Comparison of ENCODE assay signal across 9 cellular contexts in genomic region chr2:158011055-158011771, GRCh38.
DNase-seq lines count a peak whose midpoint lies in the region; ATAC-seq and TF ChIP-seq lines count a peak whose summit lies in the region.
"Had no signal": no experiment of that assay in that cellular context is flagged by ENCODE, and none has a peak within 500 bp of the region (broad histone marks: within the 10 kb centered on the region; RNA-seq: fewer than 3 reads in every experiment).

No MANE protein-coding gene starts in this region.

- H3K27me3 Mint-ChIP-seq in activated CD4-positive, alpha-beta T cell treated with anti-CD3 and anti-CD28 coated beads for 36 hours: peaks cover 6% of the 10 kb centered on the region
- H3K27me3 Mint-ChIP-seq in activated CD4-positive, alpha-beta T cell treated with anti-CD3 and anti-CD28 coated beads, Interleukin-2, amount 10 ng/mL, durations not matched to agents 7 days and 5 days: no peaks in the 10 kb centered on the region

- intact Hi-C loops in activated CD4-positive, alpha-beta T cell treated with anti-CD3 and anti-CD28 coated beads for 36 hours (cut with DNase I, micrococcal nuclease): loop anchor here in 1 of 2 experiments (2.0 kb wide), 2 partner anchors 110 to 384 kb away; no protein-coding TSS in a partner anchor
- intact Hi-C loops in PC-3 (cut with micrococcal nuclease): loop anchor here (2.0 to 5.0 kb wide), 4 partner anchors 134 to 499 kb away; partner anchors contain the start of genes ACVR1 and ACVR1C

- H3K27ac Mint-ChIP-seq in activated CD4-positive, alpha-beta T cell treated with anti-CD3 and anti-CD28 coated beads for 36 hours: no peak overlapping the region
- no peak overlapping the region for H3K27ac Mint-ChIP-seq in activated CD4-positive, alpha-beta T cell treated with anti-CD3 and anti-CD28 coated beads, Interleukin-2, amount 10 ng/mL, durations not matched to agents 7 days and 5 days

- no peaks in the 10 kb centered on the region for H3K36me3 Mint-ChIP-seq in activated CD4-positive, alpha-beta T cell treated with anti-CD3 and anti-CD28 coated beads for 36 hours (ENCODE audit: low read depth)
- H3K36me3 Mint-ChIP-seq in activated CD4-positive, alpha-beta T cell treated with anti-CD3 and anti-CD28 coated beads, Interleukin-2, amount 10 ng/mL, durations not matched to agents 7 days and 5 days (ENCODE audit: low read depth): no peaks in the 10 kb centered on the region

- H2AFZ ChIP-seq in PC-3 (ENCODE audit: low read length): peak overlapping the region; percentile 71
- peak overlapping the region; percentile 4 for H2AFZ ChIP-seq in smooth muscle cell (ENCODE audit: low read depth)

- H3K4me1 ChIP-seq in PC-3 (ENCODE audit: insufficient read depth, low read length) (peaks cover 23% of the 10 kb centered on the region), smooth muscle cell (ENCODE audit: low read depth) (peaks cover 15% of the 10 kb centered on the region)

- DNase-seq in activated CD4-positive, alpha-beta T cell treated with anti-CD3 and anti-CD28 coated beads for 36 hours: peak; percentile 13
- DNase-seq in activated CD4-positive, alpha-beta T cell treated with anti-CD3 and anti-CD28 coated beads, Interleukin-2, amount 10 ng/mL, durations not matched to agents 7 days and 5 days: no peak
- peak; percentile 90 for DNase-seq in PC-3
- DNase-seq in epithelial cell of prostate (ENCODE audit: low read depth, low spot score): peak; percentile 90
- DNase-seq in smooth muscle cell (lab: John Stamatoyannopoulos, UW; ENCODE audit: unreplicated experiment): no peak
- no peak for DNase-seq in SW 1271 (lab: John Stamatoyannopoulos, UW)

- CTCF ChIA-PET in activated CD4-positive, alpha-beta T cell treated with anti-CD3 and anti-CD28 coated beads for 36 hours (lab: Charles Lee): interaction anchor here (0.6 to 4.6 kb wide), 20 partner anchors 10 to 709 kb away, joined by 3 to 29 read pairs (median 4); partner anchors contain the start of gene ACVR1
- CTCF ChIA-PET in activated CD4-positive, alpha-beta T cell treated with anti-CD3 and anti-CD28 coated beads, Interleukin-2, amount 10 ng/mL, durations not matched to agents 7 days and 5 days (lab: Charles Lee): interaction anchor here (0.6 to 1.4 kb wide), 4 partner anchors 110 to 718 kb away, joined by 3 to 8 read pairs (median 4); partner anchors contain the start of gene ACVR1C
- CTCF ChIA-PET in PC-3 (lab: Charles Lee): interaction anchor here (0.6 to 1.1 kb wide), 6 partner anchors 9 to 251 kb away, joined by 3 to 7 read pairs (median 3); no protein-coding TSS in a partner anchor

- H3K4me1 Mint-ChIP-seq in activated CD4-positive, alpha-beta T cell treated with anti-CD3 and anti-CD28 coated beads for 36 hours: peaks cover 29% of the 10 kb centered on the region
- H3K4me1 Mint-ChIP-seq in activated CD4-positive, alpha-beta T cell treated with anti-CD3 and anti-CD28 coated beads, Interleukin-2, amount 10 ng/mL, durations not matched to agents 7 days and 5 days: peaks cover 32% of the 10 kb centered on the region

- WGBS in smooth muscle cell (ENCODE audit: low lambda C conversion rate): 45% methylated on average over 5 of the region's 5 CpGs

- H3K27me3 ChIP-seq in PC-3 (ENCODE audit: low read length): no peaks in the 10 kb centered on the region
- H3K27me3 ChIP-seq in smooth muscle cell (ENCODE audit: low read depth): no peaks in the 10 kb centered on the region

- peak; percentile 60 for ATAC-seq in activated CD4-positive, alpha-beta T cell treated with anti-CD3 and anti-CD28 coated beads for 36 hours
- ATAC-seq in PC-3 (peak; percentile 72), HG03469 (IDR thresholded peaks at IDR 0.05; ENCODE audit: unreplicated experiment) (no peak), GM19324 (IDR thresholded peaks at IDR 0.05; ENCODE audit: low FRiP score, unreplicated experiment) (no peak)

- no TSS peak for BruUV-seq in PC-3 (replicated peaks; lab: Mats Ljungman, UMichigan)

- POLR2A ChIA-PET in activated CD4-positive, alpha-beta T cell treated with anti-CD3 and anti-CD28 coated beads for 36 hours (lab: Charles Lee): no interaction called here
- POLR2A ChIA-PET in activated CD4-positive, alpha-beta T cell treated with anti-CD3 and anti-CD28 coated beads, Interleukin-2, amount 10 ng/mL, durations not matched to agents 7 days and 5 days (lab: Charles Lee): interaction anchor here (0.5 to 0.6 kb wide), 3 partner anchors 172 to 574 kb away, joined by 3 to 6 read pairs (median 3); no protein-coding TSS in a partner anchor
- POLR2A ChIA-PET in PC-3 (lab: Charles Lee; ENCODE audit: unreplicated experiment): no interaction called here

- H3K36me3 ChIP-seq in PC-3 (ENCODE audit: low read depth, low read length): no peaks in the 10 kb centered on the region
- H3K36me3 ChIP-seq in smooth muscle cell (ENCODE audit: low read depth): no peaks in the 10 kb centered on the region

- peak overlapping the region; percentile 23; the same call in 1 of the 2 replicates for H3K4me3 ChIP-seq in PC-3 (ENCODE audit: low read length)
- H3K4me3 ChIP-seq in smooth muscle cell: no peak overlapping the region

- H3K9me3 ChIP-seq in PC-3 (ENCODE audit: low read length): no peaks in the 10 kb centered on the region
- H3K9me3 ChIP-seq in smooth muscle cell (replicated peaks; ENCODE audit: low read depth): no peaks in the 10 kb centered on the region

- H3K79me2 ChIP-seq in PC-3 (ENCODE audit: low read length) (no peaks in the 10 kb centered on the region), smooth muscle cell (ENCODE audit: low read depth) (no peaks in the 10 kb centered on the region)

- H3K4me3 Mint-ChIP-seq in activated CD4-positive, alpha-beta T cell treated with anti-CD3 and anti-CD28 coated beads for 36 hours: no peak overlapping the region
- H3K4me3 Mint-ChIP-seq in activated CD4-positive, alpha-beta T cell treated with anti-CD3 and anti-CD28 coated beads, Interleukin-2, amount 10 ng/mL, durations not matched to agents 7 days and 5 days: no peak overlapping the region
- H3K4me3 Mint-ChIP-seq: neural crest cell had no signal

- TF ChIP-seq CTCF in PC-3 (conservative IDR thresholded peaks at IDR 0.05; ENCODE audit: low read depth, low read length) (no peak), smooth muscle cell (IDR thresholded peaks at IDR 0.05; ENCODE audit: borderline replicate concordance, insufficient read depth, poor library complexity, severe bottlenecking) (no peak)

- peak overlapping the region; percentile 39; the same call in 1 of the 2 replicates for H3K9ac ChIP-seq in PC-3 (ENCODE audit: low read length)
- H3K9ac ChIP-seq in smooth muscle cell (ENCODE audit: low read depth): no peak overlapping the region

- H3K9me2 ChIP-seq in PC-3 (replicated peaks; ENCODE audit: low read length): no peaks in the 10 kb centered on the region

- H4K20me1 ChIP-seq in PC-3 (ENCODE audit: low read length) (no peaks in the 10 kb centered on the region), smooth muscle cell (ENCODE audit: low read depth) (no peaks in the 10 kb centered on the region)

- H3F3A ChIP-seq in PC-3 (ENCODE audit: low read length, unreplicated experiment): no peaks in the 10 kb centered on the region
- H3F3A ChIP-seq in smooth muscle cell (ENCODE audit: low read depth): peaks cover 6% of the 10 kb centered on the region

- H3K4me2 ChIP-seq in PC-3 (ENCODE audit: low read length) (peak overlapping the region; percentile 75), smooth muscle cell (no peak overlapping the region)

- H3K27ac ChIP-seq in PC-3 (ENCODE audit: low read length): peak overlapping the region; percentile 88
- peak overlapping the region; percentile 93 for H3K27ac ChIP-seq in epithelial cell of prostate
- H3K27ac ChIP-seq in smooth muscle cell (ENCODE audit: low read depth): peak overlapping the region; percentile 57

- no peaks in the 10 kb centered on the region for H3K9me3 Mint-ChIP-seq in activated CD4-positive, alpha-beta T cell treated with anti-CD3 and anti-CD28 coated beads for 36 hours (ENCODE audit: low read depth)
- H3K9me3 Mint-ChIP-seq in activated CD4-positive, alpha-beta T cell treated with anti-CD3 and anti-CD28 coated beads, Interleukin-2, amount 10 ng/mL, durations not matched to agents 7 days and 5 days: no peaks in the 10 kb centered on the region

Comparison
In these comparisons a context has a peak if more than half of its experiments do, and no peak if none do; other contexts are left out.
1. DNase-seq: peak in activated CD4-positive, alpha-beta T cell treated with anti-CD3 and anti-CD28 coated beads for 36 hours (single experiment), PC-3 (single experiment) and epithelial cell of prostate (single experiment); none in activated CD4-positive, alpha-beta T cell treated with anti-CD3 and anti-CD28 coated beads, Interleukin-2, amount 10 ng/mL, durations not matched to agents 7 days and 5 days (single experiment), smooth muscle cell (single experiment) and SW 1271 (0 of 2).
2. ATAC-seq: peak in activated CD4-positive, alpha-beta T cell treated with anti-CD3 and anti-CD28 coated beads for 36 hours (single experiment) and PC-3 (single experiment); none in HG03469 (single experiment) and GM19324 (single experiment).
3. Peak in every context shown above with its lines, with median percentiles within 50 percentile points of each other: H3K27ac ChIP-seq.